Comparison of ENCODE assay signal across 1 cellular context in genomic region chr13:49533586-49534269, GRCh38.
TF ChIP-seq lines count a peak whose summit lies in the region.

No MANE protein-coding gene starts in this region.

TF ChIP-seq in endothelial cell of umbilical vein, 7 proteins besides CTCF, POLR2A, EP300 and RAD21 (continued from another document):
- TF ChIP-seq JUN (IDR thresholded peaks at IDR 0.05; ENCODE audit: borderline replicate concordance, insufficient read depth, insufficient read length, low read depth), result no peak
